9 cellular contexts compared by ENCODE assay signal in genomic region chr3:36891651-36892268, GRCh38. TPM values are rescaled to one million over a fixed set of nuclear protein-coding genes. Genes with fewer than 3 reads are reported as not detected.
DNase-seq lines count a peak whose midpoint lies in the region; ATAC-seq, FAIRE-seq and TF ChIP-seq lines count a peak whose summit lies in the region.
"Had no signal": no experiment of that assay in that cellular context is flagged by ENCODE, and none has a peak within 500 bp of the region (broad histone marks: within the 10 kb centered on the region; RNA-seq: fewer than 3 reads in every experiment).

No MANE protein-coding gene starts in this region.

- ATAC-seq in GM19328 (IDR thresholded peaks at IDR 0.05; ENCODE audit: unreplicated experiment), result peak; percentile 56
- peak; percentile 57 for ATAC-seq in HG03097 (IDR thresholded peaks at IDR 0.05; ENCODE audit: low FRiP score, unreplicated experiment)
- peak; percentile 80 for ATAC-seq in GM12878

- no TSS peak for BruUV-seq in GM12878 (replicated peaks; lab: Mats Ljungman, UMichigan)

- no peaks in the 10 kb centered on the region for H4K20me1 ChIP-seq in GM12878 (ENCODE audit: control insufficient read depth, insufficient read depth)

- no peak overlapping the region for H3K27ac ChIP-seq in GM12878 (ENCODE audit: control insufficient read depth, insufficient read depth)

- CTCF ChIA-PET in GM12878 (lab: Yijun Ruan, JAX), result interaction anchor here (0.6 to 4.7 kb wide), 9 partner anchors 9 to 883 kb away, joined by 3 to 35 read pairs (median 6); no protein-coding TSS in a partner anchor

- no peak overlapping the region for H3K4me3 Mint-ChIP-seq in CD14-positive monocyte

- TF ChIP-seq CTCF in CD14-positive monocyte (IDR thresholded peaks at IDR 0.05), result no peak
- TF ChIP-seq CTCF in GM12878 (IDR thresholded peaks at IDR 0.05 in 2 of 3, conservative IDR thresholded peaks at IDR 0.05 in 1 of 3; ENCODE audit: control insufficient read depth in 2 of 3, extremely low read depth in 1 of 3, insufficient read depth in 1 of 3, low read depth in 3 of 3, low read length in 3 of 3), result no peak

- H3K4me2 ChIP-seq in GM12878 (ENCODE audit: control insufficient read depth, insufficient read depth), result peak overlapping the region; percentile 62

- RAD21 ChIA-PET in GM12878 (lab: Charles Lee; ENCODE audit: unreplicated experiment), result interaction anchor here (0.6 to 3.5 kb wide), 9 partner anchors 10 to 99 kb away, joined by 3 to 21 read pairs (median 4); no protein-coding TSS in a partner anchor

- H3K4me1 Mint-ChIP-seq in CD14-positive monocyte, result peaks cover 49% of the 10 kb centered on the region

- H3K27me3 Mint-ChIP-seq in CD14-positive monocyte (ENCODE audit: low read depth in 3 of 3), result peaks cover 0 to 2% (median 1%) of the 10 kb centered on the region in 3 donors

- SMC1A ChIA-PET in GM12878 (lab: Charles Lee; ENCODE audit: uncharacterized antibody, unreplicated experiment), result interaction anchor here (1.0 to 9.7 kb wide), 10 partner anchors 9 to 101 kb away, joined by 5 to 76 read pairs (median 8); partner anchors contain the start of genes EPM2AIP1 and MLH1

- peak overlapping the region; percentile 67 for H2AFZ ChIP-seq in GM12878 (ENCODE audit: control insufficient read depth, low read depth, low read length)

- POLR2A ChIA-PET in GM12878 (lab: Charles Lee), result interaction anchor here (0.9 to 3.4 kb wide), 7 partner anchors 9 to 101 kb away, joined by 3 to 17 read pairs (median 4); partner anchors contain the start of genes EPM2AIP1 and MLH1

- no peak for TF ChIP-seq EP300 in GM12878 (IDR thresholded peaks at IDR 0.05; ENCODE audit: borderline replicate concordance in 1 of 2, control insufficient read depth in 1 of 2, low read depth in 2 of 2, low read length in 2 of 2)

- peaks cover 35% of the 10 kb centered on the region for H3K4me1 ChIP-seq in GM12878 (ENCODE audit: control insufficient read depth, insufficient read depth, low read length)

- H3K9me3 Mint-ChIP-seq in CD14-positive monocyte, result peaks cover 0 to 5% (median 0%) of the 10 kb centered on the region in 7 donors

- no peak for TF ChIP-seq POLR2A in GM12878 (IDR thresholded peaks at IDR 0.05; ENCODE audit: low read depth, low read length)

- no peak overlapping the region; the same call in 1 of the 2 replicates for H3K9ac ChIP-seq in GM12878 (ENCODE audit: control insufficient read depth, insufficient read depth, low read length)

- no peak for TF ChIP-seq RAD21 in GM12878 (IDR thresholded peaks at IDR 0.05; ENCODE audit: insufficient read depth, low read depth, low read length)

- in situ Hi-C loops in GM12878 (cut with MboI), result no loop called here

- no peaks in the 10 kb centered on the region; the same call in 2 of the 3 replicates for H3K9me3 ChIP-seq in GM12878 (replicated peaks; ENCODE audit: control insufficient read depth, insufficient read depth, low read length)

- H3K36me3 ChIP-seq in GM12878 (ENCODE audit: control insufficient read depth in 2 of 2, insufficient read depth in 2 of 2, low read length in 1 of 2), result no peaks in the 10 kb centered on the region

- DNase-seq in CD14-positive monocyte (ENCODE audit: low spot score) (no peak), GM12878 (ENCODE audit: low read depth, low spot score) (peak; percentile 70), NK-92 (lab: John Stamatoyannopoulos, UW; ENCODE audit: unreplicated experiment) (no peak), NCI-H1694 treated with DMSO at 0.1 percent for 48 hours (lab: John Stamatoyannopoulos, UW) (no peak), LoVo (ENCODE audit: low spot score) (no peak)
- DNase-seq in activated T-cell treated with anti-CD3 and anti-CD28 coated beads, Interleukin-2, amount 50 U/mL, for 1 hour, result no peak
- DNase-seq: NCI-H1092 had no signal

- H3K36me3 Mint-ChIP-seq in CD14-positive monocyte, result peaks cover 47 to 52% of the 10 kb centered on the region in 2 donors

- intact Hi-C loops in CD14-positive monocyte (cut with micrococcal nuclease), result no loop called here
- intact Hi-C loops in GM12878 (cut with micrococcal nuclease; ENCODE audit: unreplicated experiment), result loop anchor here (2.0 to 5.0 kb wide), 3 partner anchors 15 to 101 kb away; partner anchors contain the start of genes EPM2AIP1 and MLH1

- no peak overlapping the region for H3K4me3 ChIP-seq in GM12878

- H3K27ac Mint-ChIP-seq in CD14-positive monocyte, result peak overlapping the region; percentile 67 to 95 (median 85)

- no peaks in the 10 kb centered on the region for H3K79me2 ChIP-seq in GM12878 (ENCODE audit: control insufficient read depth, insufficient read depth, low read length)

- no peaks in the 10 kb centered on the region for H3K27me3 ChIP-seq in GM12878 (replicated peaks in 1 of 2; ENCODE audit: control insufficient read depth in 2 of 2, insufficient read depth in 2 of 2, low read length in 1 of 2)

- 3% methylated on average over 6 of the region's 6 CpGs for WGBS in GM12878 (ENCODE audit: insufficient coverage, insufficient replicate concordance, low lambda C conversion rate, missing lambda C conversion rate)

- no peak for FAIRE-seq in GM12878 (lab: Jason Lieb, UNC)

TF ChIP-seq in GM12878, 131 proteins besides CTCF, POLR2A, EP300 and RAD21 (continues in another document):
- TF ChIP-seq RUNX3 (IDR thresholded peaks at IDR 0.05; ENCODE audit: low read length), result no peak
- no peak for TF ChIP-seq IRF4 (IDR thresholded peaks at IDR 0.05; ENCODE audit: low read depth, low read length)
- TF ChIP-seq MXI1 (IDR thresholded peaks at IDR 0.05; ENCODE audit: low read depth, low read length), result no peak
- no peak for TF ChIP-seq YY1 (IDR thresholded peaks at IDR 0.05; ENCODE audit: low read depth, low read length)
- no peak for TF ChIP-seq FOS (IDR thresholded peaks at IDR 0.05; ENCODE audit: borderline replicate concordance, extremely low read depth, insufficient read length)
- peak; percentile 90; the same call in 2 of the 3 replicates for TF ChIP-seq POU2F2 (IDR thresholded peaks at IDR 0.05; ENCODE audit: borderline replicate concordance, low read depth, low read length)
- no peak for TF ChIP-seq HDGF (IDR thresholded peaks at IDR 0.05)
- no peak for TF ChIP-seq KDM1A (IDR thresholded peaks at IDR 0.05; ENCODE audit: borderline replicate concordance)
- TF ChIP-seq MYB (IDR thresholded peaks at IDR 0.05; ENCODE audit: borderline replicate concordance, low read depth, low read length), result no peak
- peak; percentile 49; the same call in 1 of the 2 replicates for TF ChIP-seq BMI1 (IDR thresholded peaks at IDR 0.05; ENCODE audit: borderline replicate concordance)
- TF ChIP-seq PKNOX1 (IDR thresholded peaks at IDR 0.05), result no peak
- no peak for TF ChIP-seq CBX3 (IDR thresholded peaks at IDR 0.05; ENCODE audit: borderline replicate concordance, low read depth)

RNA-seq across cellular contexts. Expression of gene TRANK1, which starts 53.1 kb away (rescaled TPM):
- polyA plus RNA-seq in CD14-positive monocyte, result 1 to 10 TPM; 2.8 to 5.8 TPM
- 18.5 and 20.6 TPM in 2 replicates for total RNA-seq in GM12878 (2013; cell fraction: nucleolus; rRNA removed)
- total RNA-seq in GM12878 (2014; rRNA removed), result 1.7 and 2.6 TPM in 2 replicates
- 1.3 and 2.0 TPM in 2 replicates for total RNA-seq in GM12878 (2014; rRNA removed; fragmentation: Illumina TruSeq; extraction: Trizol)
- total RNA-seq in GM12878 (2021), result 3.7 and 4.4 TPM in 2 replicates
- polyA plus RNA-seq in GM12878 (2011; ENCODE audit: low read depth), result 7.5 TPM
- 6.2 and 8.8 TPM in 2 replicates for polyA plus RNA-seq in GM12878 (2011; rRNA removed)
- polyA plus RNA-seq in GM12878 (2011; cell fraction: cytosol; rRNA removed), result 6.0 and 8.8 TPM in 2 replicates
- 8.4 and 10.5 TPM in 2 replicates for polyA plus RNA-seq in GM12878 (2011; cell fraction: nucleus; rRNA removed)
- polyA plus RNA-seq in GM12878 (2012), result 4.4 and 4.6 TPM in 2 replicates
- 2.4 and 3.2 TPM in 2 replicates for polyA plus RNA-seq in GM12878 (2014; fragmentation: Illumina TruSeq; extraction: Trizol)
- under 1 TPM; 0.46 to 0.63 TPM for polyA plus RNA-seq in GM12878 (2014; fragmentation: Nextera tagmentation; extraction: Ambion mirVana)
- polyA plus RNA-seq in GM12878 (2014; rRNA removed), result 1.0 and 1.1 TPM in 2 replicates
- polyA plus RNA-seq in GM12878 (2016; fragmentation: Nextera tagmentation; extraction: Ambion mirVana), result under 1 TPM; 0.60 to 0.75 TPM
- 14.5 and 14.8 TPM in 2 replicates for polyA minus RNA-seq in GM12878 (2011; rRNA and poly(A)+ RNA removed)
- 4.7 and 5.3 TPM in 2 replicates for polyA minus RNA-seq in GM12878 (2011; cell fraction: cytosol; rRNA and poly(A)+ RNA removed)
- 12.2 and 23.5 TPM in 2 replicates for polyA minus RNA-seq in GM12878 (2011; cell fraction: nucleus; rRNA and poly(A)+ RNA removed)
